ENCODE assay signal across 12 cellular contexts in the genomic region with DNA sequence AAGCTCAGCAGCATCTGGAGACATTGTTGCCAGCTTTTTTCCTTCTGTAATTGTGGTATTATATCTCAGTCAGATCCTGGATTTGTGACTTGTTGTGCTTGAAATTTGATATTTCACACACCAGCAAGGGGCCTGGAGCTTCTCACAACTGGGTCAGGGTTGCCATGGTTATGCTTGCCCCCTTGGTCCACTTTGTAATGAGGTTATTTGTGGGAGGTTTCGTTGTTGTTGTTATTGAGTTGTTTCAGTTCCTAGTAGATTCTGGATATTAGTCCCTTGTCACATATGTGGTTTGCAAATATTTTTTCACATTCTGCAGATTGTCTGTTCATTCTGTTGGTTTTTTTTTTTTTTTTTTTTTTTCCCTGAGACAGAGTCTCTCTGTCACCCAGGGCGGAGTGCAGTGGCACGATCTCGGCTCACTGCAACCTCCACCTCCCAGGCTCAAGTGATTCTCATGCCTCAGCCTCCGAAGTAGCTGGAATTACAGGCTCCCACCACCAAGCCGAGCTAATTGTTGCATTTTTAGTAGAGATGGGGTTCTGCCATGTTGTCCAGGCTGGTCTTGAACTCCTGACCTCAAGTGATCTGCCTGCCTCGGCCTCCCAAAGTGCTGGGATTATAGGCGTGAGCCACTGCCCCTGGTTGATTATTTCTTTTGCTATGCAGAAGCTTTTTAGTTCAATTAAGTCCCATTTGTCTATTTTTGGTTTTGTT.
DNase-seq lines count a peak whose midpoint lies in the region; ATAC-seq and TF ChIP-seq lines count a peak whose summit lies in the region.
"Had no signal": no experiment of that assay in that cellular context is flagged by ENCODE, and none has a peak within 500 bp of the region (broad histone marks: within the 10 kb centered on the region; RNA-seq: fewer than 3 reads in every experiment).

No MANE protein-coding gene starts in this region.

- H3K4ac ChIP-seq in H9 (ENCODE audit: low read depth, low read length): no peak overlapping the region

- H3K79me2 ChIP-seq in H9 (ENCODE audit: insufficient read depth, low read length): no peaks in the 10 kb centered on the region

- H3K23me2 ChIP-seq in H9 (ENCODE audit: insufficient read length, low read depth, low read length, poor library complexity, severe bottlenecking): no peaks in the 10 kb centered on the region

- ATAC-seq in GM18907 (IDR thresholded peaks at IDR 0.05; ENCODE audit: unreplicated experiment) (peak; percentile 86), HG03439 (IDR thresholded peaks at IDR 0.05; ENCODE audit: unreplicated experiment) (peak; percentile 86), sciatic nerve (peak; percentile 98), upper lobe of left lung (ENCODE audit: low FRiP score in 2 of 2) (no peak), left ventricle myocardium superior (no peak)

- no peak overlapping the region for H4K8ac ChIP-seq in H9 (replicated peaks; ENCODE audit: insufficient read length, low read depth, low read length)

- no peak overlapping the region for H2AK5ac ChIP-seq in H9 (ENCODE audit: insufficient read length, low read length)

- no peak overlapping the region for H2BK12ac ChIP-seq in H9 (ENCODE audit: insufficient read length, low read depth, low read length)

- H4K91ac ChIP-seq in H9 (ENCODE audit: insufficient read length, low read depth, low read length): no peak overlapping the region

- H2BK15ac ChIP-seq in H9 (ENCODE audit: low read depth, low read length): no peak overlapping the region

- H3K4me1 ChIP-seq in H9 (ENCODE audit: insufficient read depth, low read length) (no peaks in the 10 kb centered on the region), upper lobe of left lung (no peaks in the 10 kb centered on the region)

- H3K27me3 Mint-ChIP-seq in H9 (ENCODE audit: low read depth): no peaks in the 10 kb centered on the region
- peaks cover under 1% of the 10 kb centered on the region for H3K27me3 Mint-ChIP-seq in activated naive CD8-positive, alpha-beta T cell treated with anti-CD3 and anti-CD28 coated beads for 36 hours

- no peak for TF ChIP-seq EP300 in upper lobe of left lung (IDR thresholded peaks at IDR 0.05)

- no peak overlapping the region for H3K56ac ChIP-seq in H9 (ENCODE audit: insufficient read length, low read depth, low read length)

- no peaks in the 10 kb centered on the region for H3K79me1 ChIP-seq in H9 (ENCODE audit: insufficient read depth, low read depth, low read length, poor library complexity, severe bottlenecking)

- intact Hi-C loops in sciatic nerve (cut with DNase I): no loop called here
- intact Hi-C loops in left ventricle myocardium superior (cut with micrococcal nuclease): no loop called here

- no peak overlapping the region for H3K14ac ChIP-seq in H9 (ENCODE audit: insufficient read depth, low read length)

- H3K4me3 ChIP-seq in upper lobe of left lung: no peak overlapping the region

- H3K9ac ChIP-seq in H9 (ENCODE audit: extremely low read depth, insufficient read length, low read length): no peak overlapping the region

- TF ChIP-seq POLR2A in upper lobe of left lung (IDR thresholded peaks at IDR 0.05): no peak

- no peak overlapping the region for H3K4me3 Mint-ChIP-seq in H9
- H3K4me3 Mint-ChIP-seq in activated naive CD8-positive, alpha-beta T cell treated with anti-CD3 and anti-CD28 coated beads for 36 hours: no peak overlapping the region

- no peak overlapping the region for H2BK5ac ChIP-seq in H9 (ENCODE audit: insufficient read length, low read length)

- H3K9me3 Mint-ChIP-seq in H9: peaks cover 6 to 7% of the 10 kb centered on the region in 2 experiments
- peaks cover 2% of the 10 kb centered on the region for H3K9me3 Mint-ChIP-seq in activated naive CD8-positive, alpha-beta T cell treated with anti-CD3 and anti-CD28 coated beads for 36 hours

- H3K4me2 ChIP-seq in H9 (ENCODE audit: insufficient read depth, insufficient read length, low read length): no peak overlapping the region

- no peak overlapping the region for H3K23ac ChIP-seq in H9 (ENCODE audit: insufficient read length, low read depth, low read length)

- H4K20me1 ChIP-seq in H9 (ENCODE audit: control insufficient read depth, insufficient read depth, insufficient read length): no peaks in the 10 kb centered on the region

- no CpG with 5 or more reads among the region's 8 CpGs for WGBS in H9 (ENCODE audit: extremely low coverage, insufficient read length, low lambda C conversion rate)
- whole genome bisulfite sequencing in upper lobe of left lung, 2 donors: 90 to 91% methylated on average over 6 to 8 of the region's 8 CpGs

- H3K18ac ChIP-seq in H9 (ENCODE audit: insufficient read length, low read depth, low read length): no peak overlapping the region

- H2AFZ ChIP-seq in H9 (ENCODE audit: low read length): no peak overlapping the region

- DNase-seq in H9: no peak
- DNase-seq in sciatic nerve (ENCODE audit: low spot score): no peak
- DNase-seq in mucosa of gallbladder (ENCODE audit: low spot score): no peak
- no peak for DNase-seq in upper lobe of left lung
- DNase-seq in activated naive CD8-positive, alpha-beta T cell treated with anti-CD3 and anti-CD28 coated beads for 36 hours: no peak
- no peak for DNase-seq in left ventricle myocardium superior
- DNase-seq: EL, NCI-H510A had no signal

- TF ChIP-seq CTCF in H9 (conservative IDR thresholded peaks at IDR 0.05) (no peak), upper lobe of left lung (IDR thresholded peaks at IDR 0.05) (no peak)

- H2BK120ac ChIP-seq in H9 (ENCODE audit: low read depth, low read length, poor library complexity, severe bottlenecking): no peak overlapping the region

- H3K36me3 ChIP-seq in upper lobe of left lung: no peaks in the 10 kb centered on the region
- H3K36me3 ChIP-seq: neutrophil had no signal

- H3K27me3 ChIP-seq in H9 (ENCODE audit: insufficient read depth, low read length) (no peaks in the 10 kb centered on the region), upper lobe of left lung (no peaks in the 10 kb centered on the region)
- H3K27me3 ChIP-seq: neutrophil had no signal

- H3K9me3 ChIP-seq in H9 (ENCODE audit: control insufficient read depth, low read depth, low read length) (no peaks in the 10 kb centered on the region), upper lobe of left lung (no peaks in the 10 kb centered on the region)
- H3K9me3 ChIP-seq: neutrophil had no signal

- peaks cover 0 to 7% (median 2%) of the 10 kb centered on the region in 3 experiments; a peak in 5 of 7 replicates for H3K36me3 Mint-ChIP-seq in H9 (ENCODE audit: insufficient read depth in 1 of 3, low read depth in 3 of 3)
- H3K36me3 Mint-ChIP-seq in activated naive CD8-positive, alpha-beta T cell treated with anti-CD3 and anti-CD28 coated beads for 36 hours: peaks cover 1% of the 10 kb centered on the region

- H3K27ac ChIP-seq in H9 (ENCODE audit: insufficient read length, low read depth, low read length) (no peak overlapping the region), upper lobe of left lung (no peak overlapping the region)
- H3K27ac ChIP-seq: neutrophil, VCaP had no signal

- H3T11ph ChIP-seq in H9 (ENCODE audit: low read length): no peak overlapping the region

- no peak overlapping the region for H4K5ac ChIP-seq in H9 (ENCODE audit: insufficient read length, low read depth, low read length)

- H2BK20ac ChIP-seq in H9 (ENCODE audit: low read depth, low read length, poor library complexity, severe bottlenecking): no peak overlapping the region

- H3K27ac Mint-ChIP-seq in H9: 0 out of 7 replicates have a peak overlapping the region, but pooled peaks of 2 of the 3 experiments have one; percentile 15 to 18
- H3K27ac Mint-ChIP-seq in activated naive CD8-positive, alpha-beta T cell treated with anti-CD3 and anti-CD28 coated beads for 36 hours: no peak overlapping the region

- H3K4me1 Mint-ChIP-seq in H9: peaks cover 0 to 7% of the 10 kb centered on the region in 2 experiments; a peak in 1 of 4 replicates
- no peaks in the 10 kb centered on the region for H3K4me1 Mint-ChIP-seq in activated naive CD8-positive, alpha-beta T cell treated with anti-CD3 and anti-CD28 coated beads for 36 hours

Comparison
In these comparisons a context has a peak if more than half of its experiments do, and no peak if none do; other contexts are left out.
1. ATAC-seq: peak in GM18907 (single experiment), HG03439 (single experiment) and sciatic nerve (single experiment); none in upper lobe of left lung (0 of 2) and left ventricle myocardium superior (single experiment).